In the genomic region with DNA sequence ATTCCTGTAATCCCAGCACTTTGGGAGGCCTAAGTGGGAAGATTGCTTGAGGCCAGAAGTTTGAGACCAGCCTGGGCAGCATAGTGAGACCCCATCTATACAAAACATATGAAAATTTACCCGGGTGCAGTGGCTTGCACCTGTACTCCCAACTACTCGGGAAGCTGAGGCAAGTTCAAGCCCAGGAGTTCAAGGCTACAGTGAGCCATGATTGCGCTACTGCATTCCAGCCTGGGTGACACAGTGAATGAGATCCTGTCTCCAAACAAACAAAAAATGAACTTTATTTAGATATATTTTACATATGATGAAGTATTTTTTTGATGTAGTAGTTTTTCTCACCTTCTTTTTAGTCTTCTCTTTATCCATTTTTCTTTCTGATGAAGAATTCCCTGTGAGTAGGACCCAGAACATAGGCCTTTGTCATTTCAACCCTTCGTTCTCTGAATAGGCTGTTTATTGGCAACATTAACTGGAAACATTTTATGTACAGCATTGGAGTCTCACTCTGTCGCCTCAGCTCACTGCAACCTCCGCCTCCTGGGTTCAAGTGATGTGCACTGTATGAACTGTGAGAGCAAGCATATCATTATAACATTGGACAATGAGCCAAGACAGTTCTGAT, we compare ENCODE assay signal across 17 cellular contexts. TPM values are rescaled to one million over a fixed set of nuclear protein-coding genes. Genes with fewer than 3 reads are reported as not detected.
DNase-seq lines count a peak whose midpoint lies in the region; TF ChIP-seq lines count a peak whose summit lies in the region.
"Had no signal": no experiment of that assay in that cellular context is flagged by ENCODE, and none has a peak within 500 bp of the region (broad histone marks: within the 10 kb centered on the region; RNA-seq: fewer than 3 reads in every experiment).

No MANE protein-coding gene starts in this region.

- H3K9me3 ChIP-seq in liver (ENCODE audit: control insufficient read depth in 4 of 4, low read length in 3 of 4) (no peaks in the 10 kb centered on the region), smooth muscle cell (replicated peaks; ENCODE audit: low read depth) (no peaks in the 10 kb centered on the region), right atrium auricular region (no peaks in the 10 kb centered on the region)
- H3K9me3 ChIP-seq: Caco-2 had no signal

- peaks cover 20% of the 10 kb centered on the region for H3K36me3 Mint-ChIP-seq in activated CD4-positive, alpha-beta memory T cell treated with anti-CD3 and anti-CD28 coated beads for 36 hours
- H3K36me3 Mint-ChIP-seq in activated CD4-positive, alpha-beta memory T cell treated with anti-CD3 and anti-CD28 coated beads, Interleukin-2, amount 10 ng/mL, durations not matched to agents 7 days and 5 days (ENCODE audit: low read depth) = peaks cover 25% of the 10 kb centered on the region
- peaks cover 5% of the 10 kb centered on the region for H3K36me3 Mint-ChIP-seq in Calu3 (ENCODE audit: insufficient read depth, unreplicated experiment)
- peaks cover 13% of the 10 kb centered on the region for H3K36me3 Mint-ChIP-seq in activated naive CD8-positive, alpha-beta T cell

- intact Hi-C loops in activated CD4-positive, alpha-beta memory T cell treated with anti-CD3 and anti-CD28 coated beads for 36 hours (cut with micrococcal nuclease) = loop anchor here (10.0 kb wide), 1 partner anchor 196 kb away; no protein-coding TSS in a partner anchor
- intact Hi-C loops in Calu3 (cut with micrococcal nuclease; ENCODE audit: unreplicated experiment) = loop anchor here (2.0 kb wide), 1 partner anchor 70 kb away; a partner anchor contains a TSS

- H3K27me3 ChIP-seq in liver (ENCODE audit: control insufficient read depth in 4 of 4, insufficient read depth in 4 of 4, low read length in 3 of 4) (no peaks in the 10 kb centered on the region), smooth muscle cell (ENCODE audit: low read depth) (no peaks in the 10 kb centered on the region), right atrium auricular region (no peaks in the 10 kb centered on the region)

- TF ChIP-seq CTCF in Calu3 (IDR thresholded peaks at IDR 0.05; ENCODE audit: unreplicated experiment) (no peak), liver (IDR thresholded peaks at IDR 0.05; ENCODE audit: low read depth, low read length, missing input control) (no peak), smooth muscle cell (IDR thresholded peaks at IDR 0.05; ENCODE audit: borderline replicate concordance, insufficient read depth, poor library complexity, severe bottlenecking) (no peak), right atrium auricular region (IDR thresholded peaks at IDR 0.05) (no peak)

- H3K9ac ChIP-seq in liver (ENCODE audit: low read depth in 1 of 2, low read length in 2 of 2) (no peak overlapping the region), smooth muscle cell (ENCODE audit: low read depth) (no peak overlapping the region)

- CTCF ChIA-PET in activated CD4-positive, alpha-beta memory T cell treated with anti-CD3 and anti-CD28 coated beads for 36 hours (lab: Charles Lee) = interaction anchor here (0.6 kb wide), 2 partner anchors 11 to 132 kb away, joined by 3 read pairs; no protein-coding TSS in a partner anchor
- CTCF ChIA-PET in activated CD4-positive, alpha-beta memory T cell treated with anti-CD3 and anti-CD28 coated beads, Interleukin-2, amount 10 ng/mL, durations not matched to agents 7 days and 5 days (lab: Charles Lee) = no interaction called here
- CTCF ChIA-PET in Calu3 (lab: Charles Lee) = interaction anchor here (0.6 to 0.7 kb wide), 2 partner anchors 8 to 78 kb away, joined by 3 to 5 read pairs; no protein-coding TSS in a partner anchor

- H3K36me3 ChIP-seq in liver (ENCODE audit: control insufficient read depth in 4 of 4, insufficient read depth in 3 of 4, low read depth in 1 of 4, low read length in 3 of 4) = no peaks in the 10 kb centered on the region
- H3K36me3 ChIP-seq in smooth muscle cell (ENCODE audit: low read depth) = no peaks in the 10 kb centered on the region
- H3K36me3 ChIP-seq in right atrium auricular region = no peaks in the 10 kb centered on the region

- no peak for TF ChIP-seq RAD21 in liver (IDR thresholded peaks at IDR 0.05)

- H3K4me3 ChIP-seq in liver (ENCODE audit: low read depth in 1 of 3, low read length in 3 of 3) (no peak overlapping the region), smooth muscle cell (no peak overlapping the region), right atrium auricular region (no peak overlapping the region)

- H3K9me3 Mint-ChIP-seq in activated CD4-positive, alpha-beta memory T cell treated with anti-CD3 and anti-CD28 coated beads for 36 hours = no peaks in the 10 kb centered on the region
- H3K9me3 Mint-ChIP-seq in activated CD4-positive, alpha-beta memory T cell treated with anti-CD3 and anti-CD28 coated beads, Interleukin-2, amount 10 ng/mL, durations not matched to agents 7 days and 5 days = no peaks in the 10 kb centered on the region
- no peaks in the 10 kb centered on the region for H3K9me3 Mint-ChIP-seq in Calu3 (ENCODE audit: low read depth, unreplicated experiment)
- no peaks in the 10 kb centered on the region for H3K9me3 Mint-ChIP-seq in activated naive CD8-positive, alpha-beta T cell (ENCODE audit: low read depth)
- H3K9me3 Mint-ChIP-seq: IgD-negative memory B cell had no signal

- H3K27ac ChIP-seq in liver (ENCODE audit: low read depth in 1 of 2, low read length in 2 of 2) (no peak overlapping the region), smooth muscle cell (ENCODE audit: low read depth) (no peak overlapping the region), right atrium auricular region (no peak overlapping the region)
- H3K27ac ChIP-seq: C4-2B had no signal

- no peak overlapping the region for H3K4me3 Mint-ChIP-seq in activated CD4-positive, alpha-beta memory T cell treated with anti-CD3 and anti-CD28 coated beads for 36 hours
- H3K4me3 Mint-ChIP-seq in activated CD4-positive, alpha-beta memory T cell treated with anti-CD3 and anti-CD28 coated beads, Interleukin-2, amount 10 ng/mL, durations not matched to agents 7 days and 5 days = no peak overlapping the region
- no peak overlapping the region for H3K4me3 Mint-ChIP-seq in Calu3 (ENCODE audit: low read depth, unreplicated experiment)
- H3K4me3 Mint-ChIP-seq in activated naive CD8-positive, alpha-beta T cell = peak overlapping the region; percentile 38

- peaks cover 71% of the 10 kb centered on the region for H3K4me1 Mint-ChIP-seq in activated CD4-positive, alpha-beta memory T cell treated with anti-CD3 and anti-CD28 coated beads for 36 hours (ENCODE audit: low read depth)
- H3K4me1 Mint-ChIP-seq in activated CD4-positive, alpha-beta memory T cell treated with anti-CD3 and anti-CD28 coated beads, Interleukin-2, amount 10 ng/mL, durations not matched to agents 7 days and 5 days = peaks cover 48% of the 10 kb centered on the region
- H3K4me1 Mint-ChIP-seq in Calu3 (ENCODE audit: low read depth, unreplicated experiment) = peaks cover 58% of the 10 kb centered on the region
- peaks cover 53% of the 10 kb centered on the region for H3K4me1 Mint-ChIP-seq in activated naive CD8-positive, alpha-beta T cell (ENCODE audit: low read depth)

- H3K4me1 ChIP-seq in liver (ENCODE audit: control insufficient read depth in 4 of 4, insufficient read depth in 4 of 4, low read length in 3 of 4) = peaks cover 8 to 33% (median 24%) of the 10 kb centered on the region in 4 donors
- no peaks in the 10 kb centered on the region for H3K4me1 ChIP-seq in smooth muscle cell (ENCODE audit: low read depth)
- peaks cover 0 to 13% of the 10 kb centered on the region in 2 donors for H3K4me1 ChIP-seq in right atrium auricular region

- no peak overlapping the region for H3K4me2 ChIP-seq in smooth muscle cell

- BruUV-seq in Calu3 (replicated peaks; lab: Mats Ljungman, UMichigan) = no TSS peak

- H3F3A ChIP-seq in smooth muscle cell (ENCODE audit: low read depth) = no peaks in the 10 kb centered on the region

- no peaks in the 10 kb centered on the region for H3K27me3 Mint-ChIP-seq in activated CD4-positive, alpha-beta memory T cell treated with anti-CD3 and anti-CD28 coated beads for 36 hours
- no peaks in the 10 kb centered on the region for H3K27me3 Mint-ChIP-seq in activated CD4-positive, alpha-beta memory T cell treated with anti-CD3 and anti-CD28 coated beads, Interleukin-2, amount 10 ng/mL, durations not matched to agents 7 days and 5 days
- no peaks in the 10 kb centered on the region for H3K27me3 Mint-ChIP-seq in Calu3 (ENCODE audit: unreplicated experiment)
- no peaks in the 10 kb centered on the region for H3K27me3 Mint-ChIP-seq in activated naive CD8-positive, alpha-beta T cell
- H3K27me3 Mint-ChIP-seq: IgD-negative memory B cell had no signal

- peaks cover 95% of the 10 kb centered on the region for H4K20me1 ChIP-seq in smooth muscle cell (ENCODE audit: low read depth)

- peak overlapping the region; percentile 58 for H3K27ac Mint-ChIP-seq in activated CD4-positive, alpha-beta memory T cell treated with anti-CD3 and anti-CD28 coated beads for 36 hours
- no peak overlapping the region for H3K27ac Mint-ChIP-seq in activated CD4-positive, alpha-beta memory T cell treated with anti-CD3 and anti-CD28 coated beads, Interleukin-2, amount 10 ng/mL, durations not matched to agents 7 days and 5 days
- peak overlapping the region; percentile 71 for H3K27ac Mint-ChIP-seq in Calu3 (ENCODE audit: unreplicated experiment)
- peak overlapping the region; percentile 73 for H3K27ac Mint-ChIP-seq in activated naive CD8-positive, alpha-beta T cell

- POLR2A ChIA-PET in activated CD4-positive, alpha-beta memory T cell treated with anti-CD3 and anti-CD28 coated beads for 36 hours (lab: Charles Lee) = no interaction called here
- POLR2A ChIA-PET in activated CD4-positive, alpha-beta memory T cell treated with anti-CD3 and anti-CD28 coated beads, Interleukin-2, amount 10 ng/mL, durations not matched to agents 7 days and 5 days (lab: Charles Lee) = no interaction called here

- 73% methylated on average over 6 of the region's 6 CpGs for WGBS in liver
- WGBS in smooth muscle cell (ENCODE audit: low lambda C conversion rate) = 91% methylated on average over 6 of the region's 6 CpGs

- DNase-seq in activated CD4-positive, alpha-beta memory T cell treated with anti-CD3 and anti-CD28 coated beads for 36 hours = no peak
- DNase-seq in activated CD4-positive, alpha-beta memory T cell treated with anti-CD3 and anti-CD28 coated beads, Interleukin-2, amount 10 ng/mL, durations not matched to agents 7 days and 5 days = no peak
- DNase-seq in Calu3 = no peak
- DNase-seq in smooth muscle cell (lab: John Stamatoyannopoulos, UW; ENCODE audit: unreplicated experiment) = no peak
- DNase-seq in right atrium auricular region (ENCODE audit: low spot score) = no peak
- DNase-seq in NCI-H1417 treated with DMSO at 0.1 percent for 48 hours (lab: John Stamatoyannopoulos, UW) = no peak
- DNase-seq: Caco-2, DMS53, HCEC 1CT, MV-4-11, NCI-H1436 treated with DMSO at 0.1 percent for 48 hours, NCI-H2081, NCI-H510A treated with DMSO at 0.1 percent for 48 hours had no signal

- H2AFZ ChIP-seq in smooth muscle cell (ENCODE audit: low read depth) = no peak overlapping the region

- peaks cover 76% of the 10 kb centered on the region for H3K79me2 ChIP-seq in smooth muscle cell (ENCODE audit: low read depth)

RNA-seq across cellular contexts. Expression of a gene that starts 10.9 kb away (rescaled TPM):
- total RNA-seq in activated CD4-positive, alpha-beta memory T cell treated with anti-CD3 and anti-CD28 coated beads for 36 hours = 10 to 100 TPM; 38.9 to 39.4 TPM
- 10 to 100 TPM; 23.1 to 23.4 TPM for total RNA-seq in activated CD4-positive, alpha-beta memory T cell treated with anti-CD3 and anti-CD28 coated beads, Interleukin-2, amount 10 ng/mL, durations not matched to agents 7 days and 5 days
- total RNA-seq in Calu3 (2022) (51.2 and 56.6 TPM in 2 replicates), liver (10 to 100 TPM in 1 of 2 donors, 1 to 10 TPM in 1; 8.3 to 24.2 TPM), smooth muscle cell (16.7 and 20.0 TPM in 2 replicates), right atrium auricular region (10 to 100 TPM; 10.7 to 16.4 TPM)
- polyA plus RNA-seq in liver (10 to 100 TPM in 1 of 2 donors, 1 to 10 TPM in 1; 8.6 to 17.2 TPM), smooth muscle cell (8.2 and 10.2 TPM in 2 replicates)
